1 cellular context compared by ENCODE assay signal in genomic region chr12:121175383-121176119, GRCh38.
A peak's percentile ranks its signal among the peaks of the same experiment; 100 is the strongest.
TF ChIP-seq lines count a peak whose summit lies in the region.

No MANE protein-coding gene starts in this region.

TF ChIP-seq in GM12878, 131 proteins besides CTCF, POLR2A, EP300 and RAD21 (continued from another document):
- TF ChIP-seq ZBTB40 (IDR thresholded peaks at IDR 0.05; ENCODE audit: borderline replicate concordance) (no peak), DPF2 (IDR thresholded peaks at IDR 0.05) (0 out of 2 replicates have a peak, but pooled peaks have one; percentile 30), RELB (IDR thresholded peaks at IDR 0.05; ENCODE audit: low read depth) (peak; percentile 46; the same call in 1 of the 2 replicates), IKZF2 (IDR thresholded peaks at IDR 0.05) (peak; percentile 63 to 72), JUNB (IDR thresholded peaks at IDR 0.05) (peak; percentile 58), SIX5 (IDR thresholded peaks at IDR 0.05; ENCODE audit: low read depth, low read length, severe bottlenecking) (no peak), HCFC1 (IDR thresholded peaks at IDR 0.05; ENCODE audit: low read length) (no peak), MTA2 (IDR thresholded peaks at IDR 0.05; ENCODE audit: low read depth) (no peak; the same call in 1 of the 2 replicates), EED (IDR thresholded peaks at IDR 0.05; ENCODE audit: low read depth) (peak; percentile 80), BRCA1 (IDR thresholded peaks at IDR 0.05; ENCODE audit: low read depth, low read length) (no peak)
